Comparison of ENCODE assay signal across 8 cellular contexts in genomic region chr20:1503564-1504227, GRCh38. TPM values are rescaled to one million over a fixed set of nuclear protein-coding genes. Genes with fewer than 3 reads are reported as not detected.
DNase-seq lines count a peak whose midpoint lies in the region; ATAC-seq, FAIRE-seq and TF ChIP-seq lines count a peak whose summit lies in the region.

No MANE protein-coding gene starts in this region.

- intact Hi-C loops in breast epithelium (cut with DNase I; ENCODE audit: low total_unique reads): no loop called here

- no peak for TF ChIP-seq POLR2A in breast epithelium (IDR thresholded peaks at IDR 0.05)

- H3K4me1 ChIP-seq in breast epithelium: no peaks in the 10 kb centered on the region

- no peak overlapping the region for H3K4me3 ChIP-seq in breast epithelium

- no peaks in the 10 kb centered on the region for H3K9me3 ChIP-seq in breast epithelium

- H3K27ac ChIP-seq in VCaP (no peak overlapping the region), breast epithelium (no peak overlapping the region)

- DNase-seq in AML-193 (lab: John Stamatoyannopoulos, UW) (peak; percentile 96), NCI-H2196 treated with DMSO at 0.1 percent for 48 hours (lab: John Stamatoyannopoulos, UW; ENCODE audit: unreplicated experiment) (peak; percentile 70), breast epithelium (ENCODE audit: low spot score in 2 of 2) (peak in 1 of 2 donors; percentile 63)
- DNase-seq in stimulated activated CD4-positive, alpha-beta T cell treated with anti-CD3 and anti-CD28 coated beads, Interleukin-2, amount 100 ng/mL, for 24 hours: peak; percentile 73 to 75

- peak; percentile 99 for TF ChIP-seq CTCF in VCaP (conservative IDR thresholded peaks at IDR 0.05)
- peak; percentile 66 to 89 (median 82) for TF ChIP-seq CTCF in breast epithelium (IDR thresholded peaks at IDR 0.05)

- ATAC-seq in GM19035 (IDR thresholded peaks at IDR 0.05; ENCODE audit: unreplicated experiment) (peak; percentile 98), HG03175 (IDR thresholded peaks at IDR 0.05; ENCODE audit: unreplicated experiment) (peak; percentile 98)

- FAIRE-seq in islet of Langerhans (lab: Jason Lieb, UNC): peak; percentile 89

- no peaks in the 10 kb centered on the region for H3K27me3 ChIP-seq in breast epithelium

- H3K36me3 ChIP-seq in breast epithelium: no peaks in the 10 kb centered on the region

RNA-seq across cellular contexts. Expression of gene SIRPB2, which starts 12.5 kb away (rescaled TPM):
- 10 to 100 TPM in 1 of 3 donors, 1 to 10 TPM in 2; 2.9 to 30.9 (median 4.3) TPM for total RNA-seq in breast epithelium

RNA-seq across cellular contexts. Expression of gene NSFL1C, which starts 37.0 kb away (rescaled TPM):
- 10 to 100 TPM; 36.7 to 67.5 (median 49.5) TPM for total RNA-seq in breast epithelium

RNA-seq across cellular contexts. Expression of gene SIRPD, which starts 53.8 kb away (rescaled TPM):
- not detected for total RNA-seq in breast epithelium
